14 cellular contexts compared by ENCODE assay signal in genomic region chr3:186951640-186952552, GRCh38. TPM values are rescaled to one million over a fixed set of nuclear protein-coding genes. Genes with fewer than 3 reads are reported as not detected.
DNase-seq lines count a peak whose midpoint lies in the region; ATAC-seq and TF ChIP-seq lines count a peak whose summit lies in the region.
"Had no signal": no experiment of that assay in that cellular context is flagged by ENCODE, and none has a peak within 500 bp of the region (broad histone marks: within the 10 kb centered on the region; RNA-seq: fewer than 3 reads in every experiment).

No MANE protein-coding gene starts in this region.

- no peaks in the 10 kb centered on the region for H3K27me3 ChIP-seq in right atrium auricular region
- no peaks in the 10 kb centered on the region for H3K27me3 ChIP-seq in naive thymus-derived CD4-positive, alpha-beta T cell (ENCODE audit: control insufficient read depth in 2 of 2, insufficient read depth in 2 of 2, low read length in 2 of 2)
- H3K27me3 ChIP-seq in mesendoderm (ENCODE audit: insufficient read depth, low read length, poor library complexity), result no peaks in the 10 kb centered on the region
- H3K27me3 ChIP-seq: SJCRH30, tibial nerve had no signal

- H4K8ac ChIP-seq in mesendoderm (ENCODE audit: low read depth, low read length), result no peak overlapping the region

- POLR2A ChIA-PET in naive thymus-derived CD4-positive, alpha-beta T cell (lab: Charles Lee), result no interaction called here

- peak overlapping the region; percentile 67 to 75 for H3K27ac Mint-ChIP-seq in activated naive CD4-positive, alpha-beta T cell treated with anti-CD3 and anti-CD28 coated beads, Interleukin-2, amount 50 U/mL, for 72 hours
- H3K27ac Mint-ChIP-seq in naive thymus-derived CD4-positive, alpha-beta T cell, result peak overlapping the region; percentile 15 to 91 (median 63)

- no peak overlapping the region for H2BK15ac ChIP-seq in mesendoderm (replicated peaks; ENCODE audit: low read depth)

- intact Hi-C loops in Right ventricle myocardium superior (cut with DNase I), result no loop called here
- intact Hi-C loops in naive thymus-derived CD4-positive, alpha-beta T cell (cut with micrococcal nuclease), result loop anchor here (5.0 kb wide), 5 partner anchors 40 to 105 kb away; no protein-coding TSS in a partner anchor

- H3K27me3 Mint-ChIP-seq in naive thymus-derived CD4-positive, alpha-beta T cell, result no peaks in the 10 kb centered on the region

- no peak for ATAC-seq in Right ventricle myocardium superior (ENCODE audit: poor library complexity)
- peak in 1 of 2 donors; percentile 21 for ATAC-seq in activated naive CD4-positive, alpha-beta T cell treated with anti-CD3 and anti-CD28 coated beads, Interleukin-2, amount 50 U/mL, for 72 hours
- no peak for ATAC-seq in naive thymus-derived CD4-positive, alpha-beta T cell
- ATAC-seq: psoas muscle had no signal

- H3K4ac ChIP-seq in mesendoderm (ENCODE audit: low read depth, low read length), result no peak overlapping the region

- peaks cover 26 to 71% of the 10 kb centered on the region in 2 donors for H3K36me3 Mint-ChIP-seq in activated naive CD4-positive, alpha-beta T cell treated with anti-CD3 and anti-CD28 coated beads, Interleukin-2, amount 50 U/mL, for 72 hours
- H3K36me3 Mint-ChIP-seq in naive thymus-derived CD4-positive, alpha-beta T cell, result peaks cover 25 to 86% (median 54%) of the 10 kb centered on the region in 5 donors

- H3K79me1 ChIP-seq in mesendoderm (ENCODE audit: low read length), result peaks cover 21% of the 10 kb centered on the region

- CTCF ChIA-PET in naive thymus-derived CD4-positive, alpha-beta T cell (lab: Charles Lee), result no interaction called here

- H3K4me2 ChIP-seq in mesendoderm (ENCODE audit: low read length), result no peak overlapping the region

- no peak for DNase-seq in right atrium auricular region (ENCODE audit: low spot score)
- DNase-seq in Right ventricle myocardium superior, result no peak
- no peak for DNase-seq in activated naive CD4-positive, alpha-beta T cell treated with anti-CD3 and anti-CD28 coated beads, Interleukin-2, amount 50 U/mL, for 72 hours (ENCODE audit: low spot score in 2 of 2)
- no peak for DNase-seq in naive thymus-derived CD4-positive, alpha-beta T cell
- DNase-seq in NCI-H1694 (lab: John Stamatoyannopoulos, UW), result no peak
- no peak for DNase-seq in mesendoderm
- no peak for DNase-seq in midbrain (lab: John Stamatoyannopoulos, UW)
- DNase-seq in NCI-H1436 (lab: John Stamatoyannopoulos, UW), result no peak
- DNase-seq: amygdala, head of caudate nucleus, NCI-H146, psoas muscle, SJCRH30 had no signal

- H3K27ac ChIP-seq in right atrium auricular region (peak overlapping the region; percentile 56 to 70), mesendoderm (ENCODE audit: low read depth, low read length) (no peak overlapping the region)
- H3K27ac ChIP-seq in naive thymus-derived CD4-positive, alpha-beta T cell (ENCODE audit: low read depth, low read length), result no peak overlapping the region
- H3K27ac ChIP-seq: psoas muscle, SJCRH30 had no signal

- H3K4me3 ChIP-seq in right atrium auricular region (no peak overlapping the region), mesendoderm (ENCODE audit: low read length) (no peak overlapping the region)
- no peak overlapping the region for H3K4me3 ChIP-seq in naive thymus-derived CD4-positive, alpha-beta T cell (ENCODE audit: low read length)
- H3K4me3 ChIP-seq: psoas muscle, SJCRH30, tibial nerve had no signal

- TF ChIP-seq CTCF in right atrium auricular region (IDR thresholded peaks at IDR 0.05), result no peak

- no peak overlapping the region for H3K9ac ChIP-seq in mesendoderm (ENCODE audit: low read length)

- H3K9me3 Mint-ChIP-seq in activated naive CD4-positive, alpha-beta T cell treated with anti-CD3 and anti-CD28 coated beads, Interleukin-2, amount 50 U/mL, for 72 hours, result peaks cover 0 to 20% of the 10 kb centered on the region in 2 donors
- peaks cover 0 to 9% (median 3%) of the 10 kb centered on the region in 11 donors for H3K9me3 Mint-ChIP-seq in naive thymus-derived CD4-positive, alpha-beta T cell

- H3K4me1 Mint-ChIP-seq in naive thymus-derived CD4-positive, alpha-beta T cell, result peaks cover 70 to 92% (median 82%) of the 10 kb centered on the region in 7 donors

- no peak overlapping the region for H4K5ac ChIP-seq in mesendoderm (ENCODE audit: low read length)

- H3K36me3 ChIP-seq in right atrium auricular region, result no peaks in the 10 kb centered on the region
- H3K36me3 ChIP-seq in naive thymus-derived CD4-positive, alpha-beta T cell (ENCODE audit: control insufficient read depth in 2 of 3, insufficient read depth in 3 of 3, low read length in 3 of 3), result peaks cover 0 to 11% (median 0%) of the 10 kb centered on the region in 3 experiments
- H3K36me3 ChIP-seq in mesendoderm (ENCODE audit: control insufficient read depth, insufficient read depth, low read length), result no peaks in the 10 kb centered on the region
- H3K36me3 ChIP-seq: SJCRH30 had no signal

- H3K9me3 ChIP-seq in right atrium auricular region, result no peaks in the 10 kb centered on the region
- H3K9me3 ChIP-seq in naive thymus-derived CD4-positive, alpha-beta T cell (ENCODE audit: control insufficient read depth in 2 of 3, low read length in 3 of 3), result no peaks in the 10 kb centered on the region
- H3K9me3 ChIP-seq: psoas muscle, SJCRH30 had no signal

- H3K18ac ChIP-seq in mesendoderm (ENCODE audit: low read length), result no peak overlapping the region

- H3K4me3 Mint-ChIP-seq in naive thymus-derived CD4-positive, alpha-beta T cell, result peak overlapping the region in 8 of 10 donors; percentile 14 to 71 (median 42)

- peaks cover 39% of the 10 kb centered on the region for H3K79me2 ChIP-seq in mesendoderm (ENCODE audit: control insufficient read depth, insufficient read depth, low read length)

- no peak overlapping the region for H2BK5ac ChIP-seq in mesendoderm (ENCODE audit: low read length)

- H2AK5ac ChIP-seq in mesendoderm (ENCODE audit: low read length), result no peak overlapping the region

- no peak overlapping the region for H3K23ac ChIP-seq in mesendoderm (ENCODE audit: low read length)

- H3K4me1 ChIP-seq in right atrium auricular region (peaks cover 0 to 66% of the 10 kb centered on the region in 2 donors), mesendoderm (ENCODE audit: control insufficient read depth, low read depth, low read length) (peaks cover 3% of the 10 kb centered on the region)
- peaks cover 13 to 52% of the 10 kb centered on the region in 2 donors for H3K4me1 ChIP-seq in naive thymus-derived CD4-positive, alpha-beta T cell (ENCODE audit: control insufficient read depth in 2 of 2, insufficient read depth in 2 of 2, low read length in 2 of 2)
- H3K4me1 ChIP-seq: SJCRH30 had no signal

- whole genome bisulfite sequencing in mesendoderm (ENCODE audit: extremely low coverage, insufficient coverage, low lambda C conversion rate), result no CpG with 5 or more reads among the region's 7 CpGs

- no peak overlapping the region for H2BK120ac ChIP-seq in mesendoderm (ENCODE audit: low read depth, low read length)

- H3K56ac ChIP-seq in mesendoderm (ENCODE audit: low read length), result no peak overlapping the region

RNA-seq across cellular contexts. Expression of gene ST6GAL1, which starts 21.6 kb away (rescaled TPM):
- total RNA-seq in right atrium auricular region (10 to 100 TPM; 55.1 to 94.3 TPM), Right ventricle myocardium superior (67.4 TPM)
- total RNA-seq in activated naive CD4-positive, alpha-beta T cell treated with anti-CD3 and anti-CD28 coated beads, Interleukin-2, amount 50 U/mL, for 72 hours, result 10 to 100 TPM; 32.0 to 96.6 TPM
- 100 to 1,000 TPM; 115 to 264 (median 160) TPM for total RNA-seq in naive thymus-derived CD4-positive, alpha-beta T cell
- polyA plus RNA-seq in naive thymus-derived CD4-positive, alpha-beta T cell, result 100 to 1,000 TPM; 214 to 313 TPM
- 47.2 TPM for polyA plus RNA-seq in mesendoderm (2013, experiment 1 of 2)
- polyA plus RNA-seq in mesendoderm (2013, experiment 2 of 2), result 46.4 TPM

Comparison
In these comparisons a context has a peak if more than half of its experiments do, and no peak if none do; other contexts are left out.
1. H3K27ac ChIP-seq: peak in right atrium auricular region (2 of 2); none in naive thymus-derived CD4-positive, alpha-beta T cell (single experiment) and mesendoderm (single experiment).